In genomic region chr3:51671090-51672082, GRCh38 we compare ENCODE assay signal across 8 cellular contexts. TPM values are rescaled to one million over a fixed set of nuclear protein-coding genes. Genes with fewer than 3 reads are reported as not detected.
DNase-seq lines count a peak whose midpoint lies in the region; ATAC-seq and TF ChIP-seq lines count a peak whose summit lies in the region.

Gene TEX264 (plus strand): TSS chr3:51671252. CDS start chr3:51674305, 3,053 bp downstream.

- H3K36me3 ChIP-seq in mammary epithelial cell (ENCODE audit: insufficient read depth, low read length) (no peaks in the 10 kb centered on the region), smooth muscle cell (ENCODE audit: low read depth) (no peaks in the 10 kb centered on the region)

- WGBS in mammary epithelial cell (ENCODE audit: low coverage, missing lambda C conversion rate) = 3% methylated on average over 32 of the region's 99 CpGs
- 1% methylated on average over 88 of the region's 99 CpGs for WGBS in smooth muscle cell (ENCODE audit: low lambda C conversion rate)

- H3K4me2 ChIP-seq in mammary epithelial cell (ENCODE audit: insufficient read depth, low read depth, low read length) (peak within 1 kb of the TSS; percentile 97), smooth muscle cell (peak within 1 kb of the TSS; percentile 90)

- DNase-seq in NCI-H2107 (lab: John Stamatoyannopoulos, UW) (peak; percentile 47), mammary epithelial cell (peak; percentile 80), iPS-NIHi7 (ENCODE audit: extremely low spot score) (peak; percentile 90), smooth muscle cell (lab: John Stamatoyannopoulos, UW; ENCODE audit: unreplicated experiment) (peak; percentile 51)

- TF ChIP-seq CTCF in 22Rv1 (IDR thresholded peaks at IDR 0.05) (no peak), WI38 (IDR thresholded peaks at IDR 0.05; ENCODE audit: low read depth, low read length) (no peak), mammary epithelial cell (conservative IDR thresholded peaks at IDR 0.05 in 1 of 2, IDR thresholded peaks at IDR 0.05 in 1 of 2; ENCODE audit: extremely low read depth in 1 of 2, insufficient read depth in 1 of 2, low read depth in 1 of 2, low read length in 2 of 2) (no peak), smooth muscle cell (IDR thresholded peaks at IDR 0.05; ENCODE audit: borderline replicate concordance, insufficient read depth, poor library complexity, severe bottlenecking) (no peak)

- peaks cover 64% of the 10 kb centered on the region for H3K4me1 ChIP-seq in mammary epithelial cell (ENCODE audit: insufficient read depth, low read length)
- H3K4me1 ChIP-seq in smooth muscle cell (ENCODE audit: low read depth) = no peaks in the 10 kb centered on the region

- H3K9me3 ChIP-seq in mammary epithelial cell (replicated peaks; ENCODE audit: insufficient read depth, low read length) (no peaks in the 10 kb centered on the region), smooth muscle cell (replicated peaks; ENCODE audit: low read depth) (no peaks in the 10 kb centered on the region)

- CTCF ChIA-PET in mammary epithelial cell (lab: Charles Lee; ENCODE audit: low non-redundant PET) = interaction anchor here (0.6 to 0.7 kb wide), 2 partner anchors 169 to 563 kb away, joined by 3 to 6 read pairs; no protein-coding TSS in a partner anchor

- H3K4me3 ChIP-seq in WI38 (ENCODE audit: low read depth, low read length) (peak within 1 kb of the TSS; percentile 87), mammary epithelial cell (replicated peaks in 1 of 3; ENCODE audit: insufficient read depth in 1 of 3, low read depth in 2 of 3, low read length in 3 of 3) (peak within 1 kb of the TSS; percentile 77 to 79 (median 79)), smooth muscle cell (peak within 1 kb of the TSS; percentile 90)

- peaks cover 4% of the 10 kb centered on the region for H3F3A ChIP-seq in smooth muscle cell (ENCODE audit: low read depth)

- H3K27me3 ChIP-seq in mammary epithelial cell (ENCODE audit: insufficient read depth, low read length) (no peaks in the 10 kb centered on the region), smooth muscle cell (ENCODE audit: low read depth) (no peaks in the 10 kb centered on the region)

- H3K79me2 ChIP-seq in mammary epithelial cell (ENCODE audit: insufficient read depth, low read length) (peaks cover 22% of the 10 kb centered on the region), smooth muscle cell (ENCODE audit: low read depth) (no peaks in the 10 kb centered on the region)

- no TSS peak for BruUV-seq in mammary epithelial cell (replicated peaks; lab: Mats Ljungman, UMichigan)

- H4K20me1 ChIP-seq in mammary epithelial cell (ENCODE audit: insufficient read depth, low read length) = no peaks in the 10 kb centered on the region
- H4K20me1 ChIP-seq in smooth muscle cell (ENCODE audit: low read depth) = peaks cover 17% of the 10 kb centered on the region

- intact Hi-C loops in mammary epithelial cell (cut with micrococcal nuclease) = loop anchor here (10.0 kb wide), 1 partner anchor 1057 kb away; the partner anchor contains the start of genes CISH and MAPKAPK3

- dilution Hi-C loops in mammary epithelial cell (cut with HindIII; ENCODE audit: low sequenced_read_pairs) = no loop called here

- H2AFZ ChIP-seq in mammary epithelial cell (ENCODE audit: low read depth, low read length) = peak within 1 kb of the TSS; percentile 89
- H2AFZ ChIP-seq in smooth muscle cell (ENCODE audit: low read depth) = peak within 1 kb of the TSS; percentile 78

- in situ Hi-C loops in mammary epithelial cell (cut with MboI; ENCODE audit: low sequenced_read_pairs in 2 of 2) = no loop called here

- ATAC-seq in GM18498 (IDR thresholded peaks at IDR 0.05; ENCODE audit: unreplicated experiment) (peak; percentile 75), HG02885 (IDR thresholded peaks at IDR 0.05; ENCODE audit: poor library complexity, unreplicated experiment) (peak; percentile 84)

- H3K27ac ChIP-seq in 22Rv1 (peak within 1 kb of the TSS; percentile 95), mammary epithelial cell (ENCODE audit: insufficient read depth, low read depth, low read length) (peak within 1 kb of the TSS; percentile 75), smooth muscle cell (ENCODE audit: low read depth) (peak within 1 kb of the TSS; percentile 38)

- H3K9ac ChIP-seq in mammary epithelial cell (ENCODE audit: insufficient read depth, low read length) = peak within 1 kb of the TSS; percentile 67
- H3K9ac ChIP-seq in smooth muscle cell (ENCODE audit: low read depth) = peak within 1 kb of the TSS; percentile 67

RNA-seq across cellular contexts. Expression of gene TEX264, which starts in this region (rescaled TPM):
- 10 to 100 TPM; 36.0 to 49.7 TPM for total RNA-seq in mammary epithelial cell
- 69.5 TPM for polyA plus RNA-seq in mammary epithelial cell
- polyA minus RNA-seq in mammary epithelial cell = 35.8 TPM
- total RNA-seq in smooth muscle cell = 33.4 and 41.0 TPM in 2 replicates
- 39.8 and 51.6 TPM in 2 replicates for polyA plus RNA-seq in smooth muscle cell

Comparison
In these comparisons a context has a peak if more than half of its experiments do, and no peak if none do; other contexts are left out.
1. Peak in every context shown above with its lines: DNase-seq, ATAC-seq, H3K4me3 ChIP-seq and H3K27ac ChIP-seq.
2. H3K27ac ChIP-seq: peak in every context shown above with its lines; median percentile 95 in 22Rv1; 75 in mammary epithelial cell; 38 in smooth muscle cell.